1 cellular context compared by ENCODE assay signal in the genomic region with DNA sequence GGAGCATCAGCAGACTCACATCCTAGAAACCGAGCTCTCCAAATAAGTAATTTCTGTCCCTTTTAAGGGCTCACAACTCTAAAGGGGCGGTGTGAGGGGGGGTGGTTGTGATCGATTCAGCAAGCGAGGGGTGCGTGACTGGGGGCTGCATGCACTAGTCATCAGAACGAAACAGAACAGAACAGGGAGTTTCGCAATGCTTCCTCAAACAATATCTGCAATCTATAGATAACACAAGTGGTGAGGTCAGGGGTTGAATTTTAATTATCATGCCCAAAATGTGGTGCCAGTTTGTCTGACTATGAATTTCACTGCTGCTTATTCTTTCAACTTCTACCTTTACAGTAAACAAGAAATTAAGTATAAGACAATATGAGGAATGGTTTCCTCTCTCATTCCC.
A peak's percentile ranks its signal among the peaks of the same experiment; 100 is the strongest.
TF ChIP-seq lines count a peak whose summit lies in the region.

No MANE protein-coding gene starts in this region.

TF ChIP-seq in K562, 482 proteins besides CTCF, POLR2A, EP300 and RAD21 (continued from another document):
- TF ChIP-seq BRD9 (IDR thresholded peaks at IDR 0.05; ENCODE audit: low read depth, partially characterized antibody) = no peak
- no peak for TF ChIP-seq ZNF184 (CRISPR knock-in tag; IDR thresholded peaks at IDR 0.05)
- no peak for TF ChIP-seq JUN (IDR thresholded peaks at IDR 0.05; ENCODE audit: borderline replicate concordance, low read depth, low read length)
- TF ChIP-seq JUN (CRISPR knock-in tag; IDR thresholded peaks at IDR 0.05; ENCODE audit: borderline replicate concordance) = no peak
- TF ChIP-seq ZNF253 (CRISPR knock-in tag; conservative IDR thresholded peaks at IDR 0.05) = no peak
- peak; percentile 16; the same call in 1 of the 2 replicates for TF ChIP-seq TEAD4 (IDR thresholded peaks at IDR 0.05; ENCODE audit: low read length)
- no peak for TF ChIP-seq TEAD4 (CRISPR knock-in tag; IDR thresholded peaks at IDR 0.05; ENCODE audit: borderline replicate concordance)
- no peak for TF ChIP-seq SP1 (CRISPR knock-in tag; IDR thresholded peaks at IDR 0.05)
- TF ChIP-seq MEF2A (IDR thresholded peaks at IDR 0.05; ENCODE audit: control insufficient read depth, low read depth, low read length) = no peak
- TF ChIP-seq SUPT5H (IDR thresholded peaks at IDR 0.05) = no peak
- no peak for TF ChIP-seq ZNF785 (CRISPR knock-in tag; IDR thresholded peaks at IDR 0.05)
